In genomic region chr11:76692956-76693355, GRCh38 we compare ENCODE assay signal across 30 cellular contexts. TPM values are rescaled to one million over a fixed set of nuclear protein-coding genes. Genes with fewer than 3 reads are reported as not detected.
"Had no signal": no experiment of that assay in that cellular context is flagged by ENCODE, and none has a peak within 500 bp of the region (broad histone marks: within the 10 kb centered on the region; RNA-seq: fewer than 3 reads in every experiment).

No MANE protein-coding gene starts in this region.

- H3K36me3 Mint-ChIP-seq: activated naive CD4-positive, alpha-beta T cell treated with anti-CD3 and anti-CD28 coated beads, Interleukin-2, amount 50 U/mL, for 72 hours; IgD-negative memory B cell had no signal

- H3K27me3 Mint-ChIP-seq: activated CD8-positive, alpha-beta T cell treated with anti-CD3 and anti-CD28 coated beads for 36 hours had no signal

- H3K9me3 Mint-ChIP-seq: activated CD8-positive, alpha-beta T cell treated with anti-CD3 and anti-CD28 coated beads for 36 hours; activated naive CD4-positive, alpha-beta T cell treated with anti-CD3 and anti-CD28 coated beads for 36 hours; activated naive CD4-positive, alpha-beta T cell treated with anti-CD3 and anti-CD28 coated beads, Interleukin-2, amount 50 U/mL, for 72 hours; activated T-cell treated with anti-CD3 and anti-CD28 coated beads, Interleukin-2, amount 50 U/mL, for 72 hours; activated T-helper 2 cell treated with anti-CD3 and anti-CD28 coated beads, Interferon-gamma antibody, Interleukin-2, Interleukin-4, amounts not matched to agents 10 μg/mL and 5 μg/mL and 100 μg/mL, durations not matched to agents 14 hours and 24 hours and 36 hours; IgD-negative memory B cell had no signal

- ATAC-seq: activated CD8-positive, alpha-beta T cell treated with anti-CD3 and anti-CD28 coated beads for 36 hours; activated naive CD4-positive, alpha-beta T cell treated with anti-CD3 and anti-CD28 coated beads, Interleukin-2, amount 50 U/mL, for 72 hours; activated T-cell treated with anti-CD3 and anti-CD28 coated beads, Interleukin-2, amount 50 U/mL, for 72 hours; body of pancreas; PC-3 had no signal

- H3K27ac Mint-ChIP-seq: activated CD8-positive, alpha-beta T cell treated with anti-CD3 and anti-CD28 coated beads for 36 hours; activated naive CD4-positive, alpha-beta T cell treated with anti-CD3 and anti-CD28 coated beads for 36 hours; activated T-cell treated with anti-CD3 and anti-CD28 coated beads, Interleukin-2, amount 50 U/mL, for 72 hours; activated T-helper 2 cell treated with anti-CD3 and anti-CD28 coated beads, Interferon-gamma antibody, Interleukin-2, Interleukin-4, amounts not matched to agents 10 μg/mL and 5 μg/mL and 100 μg/mL, durations not matched to agents 14 hours and 24 hours and 36 hours; IgD-negative memory B cell had no signal

- H3K4me3 Mint-ChIP-seq: activated CD8-positive, alpha-beta T cell treated with anti-CD3 and anti-CD28 coated beads for 36 hours; activated naive CD4-positive, alpha-beta T cell treated with anti-CD3 and anti-CD28 coated beads for 36 hours; activated T-cell treated with anti-CD3 and anti-CD28 coated beads, Interleukin-2, amount 50 U/mL, for 72 hours; IgD-negative memory B cell had no signal

- DNase-seq: activated CD4-positive, alpha-beta T cell treated with anti-CD3 and anti-CD28 coated beads for 1 hour; activated CD4-positive, alpha-beta T cell treated with anti-CD3 and anti-CD28 coated beads for 48 hours; activated CD4-positive, alpha-beta T cell treated with anti-CD3 and anti-CD28 coated beads, Interleukin-2, amount 50 U/mL, for 4 hours; activated CD4-positive, CD25-positive, alpha-beta regulatory T cell; activated CD8-positive, alpha-beta T cell treated with anti-CD3 and anti-CD28 coated beads for 36 hours; activated gamma-delta T cell treated with Interleukin-2 at 50 U/mL for 16 hours; activated naive CD4-positive, alpha-beta T cell treated with anti-CD3 and anti-CD28 coated beads for 36 hours; activated T-cell treated with anti-CD3 and anti-CD28 coated beads, Interleukin-2, amount 50 U/mL, for 1 hour; activated T-cell treated with anti-CD3 and anti-CD28 coated beads, Interleukin-2, amount 50 U/mL, for 72 hours; adrenal gland; body of pancreas; Kasumi-1; KG1; MG63; NCI-H1092; NCI-H1436 treated with DMSO at 0.1 percent for 48 hours; NCI-H1694 treated with DMSO at 0.1 percent for 48 hours; NCI-H2029; NCI-H345; NCI-H524 treated with DMSO at 0.1 percent for 48 hours; NK-92 treated with Interleukin-12 subunit alpha and Interleukin-12 subunit beta, amount 100 ng/mL, for 24 hours; PC-3; Peyer's patch; RPMI8226; SJCRH30; T1000; WERI-Rb-1 had no signal

RNA-seq across cellular contexts. Expression of gene LRRC32, which starts 22.4 kb away (rescaled TPM):
- total RNA-seq: PC-3 had no signal
